ENCODE assay signal across 1 cellular context in genomic region chr10:21525367-21526183, GRCh38.
TF ChIP-seq lines count a peak whose summit lies in the region.

TSS of gene SKIDA1 (minus strand) at chr10:21525682. CDS start at chr10:21517822, 7,860 bp downstream.

TF ChIP-seq in HepG2, 621 proteins besides CTCF, POLR2A, EP300 and RAD21 (continued from another document and continues in another):
- TF ChIP-seq PLSCR1 (CRISPR knock-in tag; IDR thresholded peaks at IDR 0.05; ENCODE audit: borderline replicate concordance) (no peak), NR3C1 (CRISPR knock-in tag; IDR thresholded peaks at IDR 0.05) (no peak), ZBTB49 (CRISPR knock-in tag; IDR thresholded peaks at IDR 0.05; ENCODE audit: borderline replicate concordance) (no peak), ATF7-NPFF (CRISPR knock-in tag; IDR thresholded peaks at IDR 0.05; ENCODE audit: low read depth) (peak; percentile 0; the same call in 1 of the 2 replicates), THRA (CRISPR knock-in tag; IDR thresholded peaks at IDR 0.05; ENCODE audit: borderline replicate concordance) (peak; percentile 50; the same call in 1 of the 2 replicates), ZNF20 (CRISPR knock-in tag; IDR thresholded peaks at IDR 0.05) (no peak; the same call in 1 of the 2 replicates), ZNF317 (CRISPR knock-in tag; IDR thresholded peaks at IDR 0.05) (peak; percentile 81; the same call in 1 of the 2 replicates), ATRX (CRISPR knock-in tag; IDR thresholded peaks at IDR 0.05; ENCODE audit: borderline replicate concordance) (no peak), ZBTB26 (CRISPR knock-in tag; IDR thresholded peaks at IDR 0.05; ENCODE audit: borderline replicate concordance) (0 out of 2 replicates have a peak, but pooled peaks have one; percentile 21), CBFB (CRISPR knock-in tag; IDR thresholded peaks at IDR 0.05) (peak; percentile 69; the same call in 1 of the 2 replicates), PTBP1 (IDR thresholded peaks at IDR 0.05; ENCODE audit: low read depth, low read length, poor library complexity, severe bottlenecking) (no peak), LCORL (IDR thresholded peaks at IDR 0.05) (peak; percentile 39; the same call in 1 of the 2 replicates), LCORL (CRISPR knock-in tag; IDR thresholded peaks at IDR 0.05) (peak; percentile 68; the same call in 1 of the 2 replicates), NFAT5 (CRISPR knock-in tag; IDR thresholded peaks at IDR 0.05) (peak; percentile 28; the same call in 1 of the 2 replicates), POGK (CRISPR knock-in tag; conservative IDR thresholded peaks at IDR 0.05) (peak; percentile 65), HNF1A (IDR thresholded peaks at IDR 0.05; ENCODE audit: low read depth) (peak; percentile 21; the same call in 1 of the 2 replicates), HNF1A (CRISPR knock-in tag; IDR thresholded peaks at IDR 0.05; ENCODE audit: borderline replicate concordance) (no peak), ZSCAN9 (CRISPR knock-in tag; IDR thresholded peaks at IDR 0.05; ENCODE audit: borderline replicate concordance) (peak; percentile 45; the same call in 1 of the 2 replicates), ZNF10 (CRISPR knock-in tag; IDR thresholded peaks at IDR 0.05; ENCODE audit: borderline replicate concordance, low read depth) (0 out of 2 replicates have a peak, but pooled peaks have one; percentile 23), YY1 (IDR thresholded peaks at IDR 0.05; ENCODE audit: insufficient read depth, insufficient replicate concordance, low read depth, low read length) (peak; percentile 83), ZNF496 (CRISPR knock-in tag; IDR thresholded peaks at IDR 0.05; ENCODE audit: insufficient replicate concordance) (no peak), PATZ1 (CRISPR knock-in tag; IDR thresholded peaks at IDR 0.05) (peak; percentile 73; the same call in 1 of the 2 replicates), EED (CRISPR knock-in tag; IDR thresholded peaks at IDR 0.05) (no peak; the same call in 1 of the 2 replicates), ZBTB2 (CRISPR knock-in tag; IDR thresholded peaks at IDR 0.05; ENCODE audit: low read depth) (peak; percentile 99), HNRNPH1 (optimal IDR thresholded peaks at IDR 0.05; ENCODE audit: low read depth, low read length) (peak; percentile 5), ZNF574 (CRISPR knock-in tag; IDR thresholded peaks at IDR 0.05) (peak; percentile 68), IRF2 (CRISPR knock-in tag; IDR thresholded peaks at IDR 0.05) (no peak; the same call in 1 of the 2 replicates)
